In genomic region chr13:48502601-48503319, GRCh38 we compare ENCODE assay signal across 32 cellular contexts. TPM values are rescaled to one million over a fixed set of nuclear protein-coding genes. Genes with fewer than 3 reads are reported as not detected.
DNase-seq lines count a peak whose midpoint lies in the region; ATAC-seq and FAIRE-seq lines count a peak whose summit lies in the region.
"Had no signal": no experiment of that assay in that cellular context is flagged by ENCODE, and none has a peak within 500 bp of the region (broad histone marks: within the 10 kb centered on the region; RNA-seq: fewer than 3 reads in every experiment).

No MANE protein-coding gene starts in this region.

- no peak overlapping the region for H3K4me3 ChIP-seq in mesenchymal stem cell (ENCODE audit: insufficient read depth in 1 of 2, low read depth in 1 of 2, low read length in 2 of 2)
- H3K4me3 ChIP-seq: ascending aorta, gastroesophageal sphincter, hepatocyte, psoas muscle, SK-N-MC, thoracic aorta, uterus had no signal

- no peak overlapping the region for H4K8ac ChIP-seq in mesenchymal stem cell (ENCODE audit: low read length)

- H3K27ac ChIP-seq in mesenchymal stem cell (ENCODE audit: low read length, poor library complexity, severe bottlenecking) = no peak overlapping the region
- H3K27ac ChIP-seq: ascending aorta, gastroesophageal sphincter, hepatocyte, psoas muscle, SK-N-MC, thoracic aorta, uterus had no signal

- H3K18ac ChIP-seq in mesenchymal stem cell (ENCODE audit: low read depth in 1 of 2, low read length in 2 of 2) = peak overlapping the region in 1 of 2 experiments; percentile 38

- no peaks in the 10 kb centered on the region for H3K27me3 Mint-ChIP-seq in activated CD4-positive, alpha-beta T cell treated with anti-CD3 and anti-CD28 coated beads for 36 hours
- no peaks in the 10 kb centered on the region for H3K27me3 Mint-ChIP-seq in T-helper 17 cell
- H3K27me3 Mint-ChIP-seq: activated T-helper 17 cell treated with anti-CD3 and anti-CD28 coated beads, Interleukin-2, amount 50 U/mL, for 72 hours; CD4-positive, alpha-beta memory T cell had no signal

- intact Hi-C loops in activated CD4-positive, alpha-beta T cell treated with anti-CD3 and anti-CD28 coated beads for 36 hours (cut with DNase I, micrococcal nuclease) = loop anchor here in 1 of 2 experiments (10.0 kb wide), 1 partner anchor 168 kb away; no protein-coding TSS in a partner anchor

- peaks cover 2% of the 10 kb centered on the region for H3K36me3 Mint-ChIP-seq in activated CD4-positive, alpha-beta T cell treated with anti-CD3 and anti-CD28 coated beads for 36 hours (ENCODE audit: low read depth)
- H3K36me3 Mint-ChIP-seq in T-helper 17 cell (ENCODE audit: low read depth) = no peaks in the 10 kb centered on the region
- H3K36me3 Mint-ChIP-seq: IgD-negative memory B cell had no signal

- FAIRE-seq in GM19239 (lab: Jason Lieb, UNC) = peak; percentile 89

- H3K4me3 Mint-ChIP-seq in activated CD4-positive, alpha-beta T cell treated with anti-CD3 and anti-CD28 coated beads for 36 hours = no peak overlapping the region
- peak overlapping the region; percentile 47 for H3K4me3 Mint-ChIP-seq in T-helper 17 cell
- H3K4me3 Mint-ChIP-seq: activated T-helper 17 cell treated with anti-CD3 and anti-CD28 coated beads, Interleukin-2, amount 50 U/mL, for 72 hours; H9; IgD-negative memory B cell; memory B cell had no signal

- H3K9ac ChIP-seq in mesenchymal stem cell (ENCODE audit: low read length) = no peak overlapping the region

- H4K91ac ChIP-seq in mesenchymal stem cell (ENCODE audit: low read length) = no peak overlapping the region

- H3K79me1 ChIP-seq in mesenchymal stem cell (replicated peaks; ENCODE audit: low read length, poor library complexity, severe bottlenecking) = no peaks in the 10 kb centered on the region

- CTCF ChIA-PET in activated CD4-positive, alpha-beta T cell treated with anti-CD3 and anti-CD28 coated beads for 36 hours (lab: Charles Lee) = no interaction called here

- H3K4ac ChIP-seq in mesenchymal stem cell (ENCODE audit: low read depth in 1 of 2, low read length in 2 of 2) = no peak overlapping the region

- peak overlapping the region; percentile 9 to 66 for H2BK12ac ChIP-seq in mesenchymal stem cell (ENCODE audit: low read length in 2 of 2)

- H3K9me3 ChIP-seq in T-helper 17 cell (ENCODE audit: control insufficient read depth, low read length, poor library complexity, severe bottlenecking) (no peaks in the 10 kb centered on the region), mesenchymal stem cell (ENCODE audit: control insufficient read depth, low read length) (no peaks in the 10 kb centered on the region)
- H3K9me3 ChIP-seq: ascending aorta, gastroesophageal sphincter, psoas muscle, thoracic aorta, uterus had no signal

- H2BK120ac ChIP-seq in mesenchymal stem cell (ENCODE audit: low read depth, low read length) = no peak overlapping the region

- no peak overlapping the region for H2AFZ ChIP-seq in mesenchymal stem cell (ENCODE audit: low read depth, low read length)
- H2AFZ ChIP-seq: hepatocyte had no signal

- no peaks in the 10 kb centered on the region for H3K27me3 ChIP-seq in mesenchymal stem cell (ENCODE audit: control insufficient read depth in 1 of 2, insufficient read depth in 1 of 2, low read length in 2 of 2)
- H3K27me3 ChIP-seq: ascending aorta, gastroesophageal sphincter, hepatocyte, uterus had no signal

- no peak overlapping the region for H3K4me2 ChIP-seq in mesenchymal stem cell (ENCODE audit: low read length, poor library complexity, severe bottlenecking)
- H3K4me2 ChIP-seq: hepatocyte had no signal

- no peak overlapping the region for H2AK5ac ChIP-seq in mesenchymal stem cell (ENCODE audit: low read length, severe bottlenecking)

- POLR2A ChIA-PET in activated CD4-positive, alpha-beta T cell treated with anti-CD3 and anti-CD28 coated beads for 36 hours (lab: Charles Lee) = no interaction called here

- no peak overlapping the region for H2BK15ac ChIP-seq in mesenchymal stem cell (ENCODE audit: low read depth, poor library complexity, severe bottlenecking)

- H3K4me1 ChIP-seq in mesenchymal stem cell (ENCODE audit: control insufficient read depth, insufficient read depth, low read depth, low read length) = peaks cover 2% of the 10 kb centered on the region
- H3K4me1 ChIP-seq: gastroesophageal sphincter, psoas muscle, uterus had no signal

- 88% methylated on average over 17 of the region's 19 CpGs for WGBS in mesenchymal stem cell

- no peak overlapping the region for H2BK5ac ChIP-seq in mesenchymal stem cell (ENCODE audit: low read depth, low read length, poor library complexity, severe bottlenecking)

- H3K9me3 Mint-ChIP-seq in activated CD4-positive, alpha-beta T cell treated with anti-CD3 and anti-CD28 coated beads for 36 hours (ENCODE audit: low read depth) = no peaks in the 10 kb centered on the region
- H3K9me3 Mint-ChIP-seq: activated T-helper 17 cell treated with anti-CD3 and anti-CD28 coated beads, Interleukin-2, amount 50 U/mL, for 72 hours; CD4-positive, alpha-beta memory T cell; H9; IgD-negative memory B cell; memory B cell had no signal

- no peak overlapping the region for H3K23ac ChIP-seq in mesenchymal stem cell (ENCODE audit: low read length in 2 of 2)

- no peak for ATAC-seq in activated CD4-positive, alpha-beta T cell treated with anti-CD3 and anti-CD28 coated beads for 36 hours
- ATAC-seq in T-helper 17 cell (no peak), HG03139 (IDR thresholded peaks at IDR 0.05; ENCODE audit: unreplicated experiment) (no peak)
- ATAC-seq: activated naive CD4-positive, alpha-beta T cell treated with anti-CD3 and anti-CD28 coated beads, Interleukin-2, amount 50 U/mL, for 72 hours; activated T-helper 17 cell treated with anti-CD3 and anti-CD28 coated beads, Interleukin-2, amount 50 U/mL, for 72 hours; gastroesophageal sphincter; left colon; psoas muscle; stimulated activated naive CD8-positive, alpha-beta T cell treated with anti-CD3 and anti-CD28 coated beads, Interleukin-15, Interleukin-2, amounts not matched to agents 100 U/mL and 50 U/mL, for 24 hours had no signal

- H3K14ac ChIP-seq in mesenchymal stem cell (ENCODE audit: low read length in 2 of 2) = no peak overlapping the region

- H3K4me1 Mint-ChIP-seq in activated CD4-positive, alpha-beta T cell treated with anti-CD3 and anti-CD28 coated beads for 36 hours = peaks cover 55% of the 10 kb centered on the region
- H3K4me1 Mint-ChIP-seq in T-helper 17 cell = peaks cover 56% of the 10 kb centered on the region

- peak overlapping the region; percentile 12 for H3K27ac Mint-ChIP-seq in activated CD4-positive, alpha-beta T cell treated with anti-CD3 and anti-CD28 coated beads for 36 hours
- peak overlapping the region; percentile 63 for H3K27ac Mint-ChIP-seq in T-helper 17 cell
- H3K27ac Mint-ChIP-seq: activated naive CD4-positive, alpha-beta T cell treated with anti-CD3 and anti-CD28 coated beads, Interleukin-2, amount 50 U/mL, for 72 hours; memory B cell had no signal

- H3K36me3 ChIP-seq in mesenchymal stem cell (ENCODE audit: control insufficient read depth in 1 of 2, insufficient read depth in 2 of 2, low read depth in 1 of 2, low read length in 2 of 2) = peaks cover 0 to 10% of the 10 kb centered on the region in 2 experiments
- H3K36me3 ChIP-seq: thoracic aorta, uterus had no signal

- no peak for DNase-seq in activated CD4-positive, alpha-beta T cell treated with anti-CD3 and anti-CD28 coated beads for 36 hours
- no peak for DNase-seq in activated CD4-positive, alpha-beta T cell treated with anti-CD3 and anti-CD28 coated beads, Interleukin-2, amount 50 U/mL, for 4 hours
- DNase-seq in GM19239 (ENCODE audit: insufficient read length, low spot score) (no peak), T-helper 17 cell (no peak), mesenchymal stem cell (no peak), NCI-H2196 treated with DMSO at 0.1 percent for 48 hours (lab: John Stamatoyannopoulos, UW; ENCODE audit: unreplicated experiment) (no peak), GM03348 (ENCODE audit: low spot score) (no peak)
- DNase-seq: 8988T; activated CD4-positive, alpha-beta T cell treated with anti-CD3 and anti-CD28 coated beads, Interleukin-2, amount 50 U/mL, for 1 hour; activated CD8-positive, alpha-beta memory T cell treated with anti-CD3 and anti-CD28 coated beads, Interleukin-2, amount 50 U/mL, for 48 hours; caudate nucleus; CD4-positive, alpha-beta memory T cell; dermis blood vessel endothelial cell; DMS 273 treated with DMSO at 0.1 percent for 48 hours; H9; left colon; MM.1S; NCI-H1436; NCI-H446 treated with DMSO at 0.1 percent for 48 hours; psoas muscle; stimulated activated naive CD8-positive, alpha-beta T cell treated with anti-CD3 and anti-CD28 coated beads, Interleukin-15, Interleukin-2, amounts not matched to agents 100 U/mL and 50 U/mL, for 24 hours; uterus had no signal

RNA-seq across cellular contexts. Expression of gene RCBTB2, which starts 30.1 kb away (rescaled TPM):
- total RNA-seq in activated CD4-positive, alpha-beta T cell treated with anti-CD3 and anti-CD28 coated beads for 36 hours = 1 to 10 TPM; 1.1 to 1.6 TPM
- total RNA-seq in T-helper 17 cell = 10 to 100 TPM; 12.5 to 13.7 TPM
- polyA plus RNA-seq in mesenchymal stem cell (2013, experiment 1 of 2) = 2.8 TPM
- 3.0 TPM for polyA plus RNA-seq in mesenchymal stem cell (2013, experiment 2 of 2)

Comparison
In these comparisons a context has a peak if more than half of its experiments do, and no peak if none do; other contexts are left out.
1. RNA of gene RCBTB2, which starts 30.1 kb away (total RNA-seq): 12.5 to 13.7 TPM in T-helper 17 cell; 1.1 to 1.6 TPM in activated CD4-positive, alpha-beta T cell treated with anti-CD3 and anti-CD28 coated beads for 36 hours; every median in the first group is over 4 times any median in the second.